In genomic region chr19:10246511-10246910, GRCh38 we compare ENCODE assay signal across 18 cellular contexts. TPM values are rescaled to one million over a fixed set of nuclear protein-coding genes. Genes with fewer than 3 reads are reported as not detected.
"Had no signal": no experiment of that assay in that cellular context is flagged by ENCODE, and none has a peak within 500 bp of the region (broad histone marks: within the 10 kb centered on the region; RNA-seq: fewer than 3 reads in every experiment).

No MANE protein-coding gene starts in this region.

- H3K36me3 ChIP-seq: MG63 had no signal

- H3K9me3 ChIP-seq: MG63, SK-N-SH had no signal

- H3K4me3 ChIP-seq: MG63 had no signal

- H3K27me3 ChIP-seq: MG63 had no signal

- DNase-seq: KBM-7, MG63, NCI-H1092 treated with DMSO at 0.1 percent for 48 hours, NCI-H1436, NCI-H187, NCI-H2029, NCI-H2081 treated with DMSO at 0.1 percent for 48 hours, NCI-H2171 treated with DMSO at 0.1 percent for 48 hours, NCI-H2227 treated with DMSO at 0.1 percent for 48 hours, NCI-H524, NCI-H526 treated with DMSO at 0.1 percent for 48 hours, NCI-H748 treated with DMSO at 0.1 percent for 48 hours, RPMI8226, SHP77, SK-N-SH, T-helper 1 cell, T-helper 2 cell had no signal

- H3K9ac ChIP-seq: SK-N-SH had no signal

- H3K9me2 ChIP-seq: SK-N-SH had no signal

- H3K4me2 ChIP-seq: SK-N-SH had no signal

RNA-seq across cellular contexts. Expression of gene ICAM4, which starts 40.2 kb away (rescaled TPM):
- total RNA-seq: NCI-H460 had no signal
